In genomic region chr4:37389967-37390580, GRCh38 we compare ENCODE assay signal across 9 cellular contexts.
DNase-seq lines count a peak whose midpoint lies in the region; ATAC-seq, FAIRE-seq and TF ChIP-seq lines count a peak whose summit lies in the region.
"Had no signal": no experiment of that assay in that cellular context is flagged by ENCODE, and none has a peak within 500 bp of the region (broad histone marks: within the 10 kb centered on the region; RNA-seq: fewer than 3 reads in every experiment).

No MANE protein-coding gene starts in this region.

- peaks cover 0 to 1% (median 0%) of the 10 kb centered on the region in 5 donors for H3K36me3 Mint-ChIP-seq in naive thymus-derived CD4-positive, alpha-beta T cell
- H3K36me3 Mint-ChIP-seq: memory B cell had no signal

- H3K4me3 ChIP-seq in heart left ventricle: no peak overlapping the region
- H3K4me3 ChIP-seq in right cardiac atrium (ENCODE audit: low read length): no peak overlapping the region
- peak overlapping the region in 22 of 59 donors; percentile 3 to 47 (median 23) for H3K4me3 ChIP-seq in dorsolateral prefrontal cortex
- H3K4me3 ChIP-seq in naive thymus-derived CD4-positive, alpha-beta T cell (ENCODE audit: low read length): no peak overlapping the region

- peak; percentile 66 to 82 (median 74) for TF ChIP-seq CTCF in heart left ventricle (IDR thresholded peaks at IDR 0.05)
- peak; percentile 70 to 98 (median 83) for TF ChIP-seq CTCF in dorsolateral prefrontal cortex (IDR thresholded peaks at IDR 0.05 in 54 of 56, conservative IDR thresholded peaks at IDR 0.05 in 2 of 56; ENCODE audit: low read depth in 1 of 56, partially characterized antibody in 56 of 56)

- H3K27ac ChIP-seq in heart left ventricle (no peak overlapping the region), right cardiac atrium (ENCODE audit: low read length) (no peak overlapping the region), dorsolateral prefrontal cortex (no peak overlapping the region)
- no peak overlapping the region for H3K27ac ChIP-seq in naive thymus-derived CD4-positive, alpha-beta T cell (ENCODE audit: low read depth, low read length)

- peaks cover 0 to 28% (median 3%) of the 10 kb centered on the region in 12 donors for H3K4me1 ChIP-seq in heart left ventricle
- H3K4me1 ChIP-seq in right cardiac atrium (ENCODE audit: control insufficient read depth, insufficient read depth, low read length): peaks cover 3% of the 10 kb centered on the region
- H3K4me1 ChIP-seq in naive thymus-derived CD4-positive, alpha-beta T cell (ENCODE audit: control insufficient read depth in 2 of 2, insufficient read depth in 2 of 2, low read length in 2 of 2): no peaks in the 10 kb centered on the region

- H3K4me3 Mint-ChIP-seq in naive thymus-derived CD4-positive, alpha-beta T cell: no peak overlapping the region
- H3K4me3 Mint-ChIP-seq: memory B cell had no signal

- FAIRE-seq in RCC 7860 (lab: Jason Lieb, UNC) (peak; percentile 82), GM12891 (lab: Jason Lieb, UNC) (no peak)

- H3K27me3 ChIP-seq in heart left ventricle (peaks cover 0 to 7% (median 0%) of the 10 kb centered on the region in 9 donors), right cardiac atrium (ENCODE audit: control insufficient read depth, insufficient read depth) (no peaks in the 10 kb centered on the region), dorsolateral prefrontal cortex (no peaks in the 10 kb centered on the region)
- no peaks in the 10 kb centered on the region for H3K27me3 ChIP-seq in naive thymus-derived CD4-positive, alpha-beta T cell (ENCODE audit: control insufficient read depth in 2 of 2, insufficient read depth in 2 of 2, low read length in 2 of 2)

- ATAC-seq in heart left ventricle (no peak), right cardiac atrium (no peak), GM21619 (IDR thresholded peaks at IDR 0.05; ENCODE audit: unreplicated experiment) (peak; percentile 56)
- peak; percentile 68 for ATAC-seq in naive thymus-derived CD4-positive, alpha-beta T cell

- no peak for DNase-seq in heart left ventricle
- DNase-seq in right cardiac atrium: no peak
- DNase-seq in HuH-7 (ENCODE audit: low spot score): peak; percentile 9
- DNase-seq in RCC 7860 (ENCODE audit: low spot score): peak; percentile 46
- DNase-seq in dorsolateral prefrontal cortex: no peak
- DNase-seq in naive thymus-derived CD4-positive, alpha-beta T cell: peak in 6 of 9 donors; percentile 14 to 33 (median 23)
- DNase-seq in GM12891 (ENCODE audit: insufficient read length, low spot score): no peak

- WGBS in heart left ventricle, 4 donors: 35 to 49% (median 43%) methylated on average over 7 of the region's 7 CpGs
- 37% methylated on average over 7 of the region's 7 CpGs for WGBS in right cardiac atrium

- no peaks in the 10 kb centered on the region for H3K36me3 ChIP-seq in heart left ventricle
- no peaks in the 10 kb centered on the region for H3K36me3 ChIP-seq in naive thymus-derived CD4-positive, alpha-beta T cell (ENCODE audit: control insufficient read depth in 2 of 3, insufficient read depth in 3 of 3, low read length in 3 of 3)

- no peak overlapping the region for H3K27ac Mint-ChIP-seq in naive thymus-derived CD4-positive, alpha-beta T cell
- H3K27ac Mint-ChIP-seq: memory B cell had no signal

- CTCF ChIA-PET in naive thymus-derived CD4-positive, alpha-beta T cell (lab: Charles Lee): interaction anchor here (0.6 kb wide), 1 partner anchor 635 kb away, joined by 3 read pairs; no protein-coding TSS in a partner anchor

- intact Hi-C loops in heart left ventricle (cut with DNase I): loop anchor here in 6 of 10 donors (5.0 to 10.0 kb wide), 3 partner anchors 975 to 1038 kb away; no protein-coding TSS in a partner anchor
- intact Hi-C loops in right cardiac atrium (cut with DNase I): loop anchor here in 2 of 4 donors (5.0 to 10.0 kb wide), 2 partner anchors 1035 to 1038 kb away; no protein-coding TSS in a partner anchor
- intact Hi-C loops in dorsolateral prefrontal cortex (cut with DNase I): loop anchor here (5.0 to 10.0 kb wide), 4 partner anchors 145 to 1035 kb away; partner anchors contain the start of gene NWD2 (in 1 of the 2)
- intact Hi-C loops in naive thymus-derived CD4-positive, alpha-beta T cell (cut with micrococcal nuclease): loop anchor here (1.0 to 5.0 kb wide), 4 partner anchors 975 to 1039 kb away; no protein-coding TSS in a partner anchor

- H3K4me1 Mint-ChIP-seq in naive thymus-derived CD4-positive, alpha-beta T cell: peaks cover 0 to 7% (median 0%) of the 10 kb centered on the region in 7 donors
- H3K4me1 Mint-ChIP-seq: memory B cell had no signal

- H3K9me3 Mint-ChIP-seq in naive thymus-derived CD4-positive, alpha-beta T cell: no peaks in the 10 kb centered on the region
- H3K9me3 Mint-ChIP-seq: memory B cell had no signal

- no peak for TF ChIP-seq POLR2A in heart left ventricle (IDR thresholded peaks at IDR 0.05)
- TF ChIP-seq POLR2A in GM12891 (IDR thresholded peaks at IDR 0.05; ENCODE audit: low read depth, low read length): no peak

- peaks cover 0 to 10% (median 7%) of the 10 kb centered on the region in 5 donors for H3K27me3 Mint-ChIP-seq in naive thymus-derived CD4-positive, alpha-beta T cell

- POLR2A ChIA-PET in naive thymus-derived CD4-positive, alpha-beta T cell (lab: Charles Lee): no interaction called here

- H3K9me3 ChIP-seq in heart left ventricle (no peaks in the 10 kb centered on the region), right cardiac atrium (ENCODE audit: control insufficient read depth, low read length) (no peaks in the 10 kb centered on the region)
- no peaks in the 10 kb centered on the region for H3K9me3 ChIP-seq in naive thymus-derived CD4-positive, alpha-beta T cell (ENCODE audit: control insufficient read depth in 2 of 3, low read length in 3 of 3)

TF ChIP-seq in GM12891, 5 proteins besides CTCF, POLR2A, EP300 and RAD21:
- TF ChIP-seq PAX5 (IDR thresholded peaks at IDR 0.05; ENCODE audit: insufficient read depth, low read length, severe bottlenecking) (no peak), POU2F2 (IDR thresholded peaks at IDR 0.05; ENCODE audit: low read depth, low read length) (no peak), TAF1 (IDR thresholded peaks at IDR 0.05; ENCODE audit: low read depth, low read length) (no peak), SPI1 (IDR thresholded peaks at IDR 0.05; ENCODE audit: low read depth, low read length) (no peak), POLR2AphosphoS5 (IDR thresholded peaks at IDR 0.05; ENCODE audit: low read depth, low read length) (no peak)

Comparison
In these comparisons a context has a peak if more than half of its experiments do, and no peak if none do; other contexts are left out.
1. ATAC-seq: peak in GM21619 (single experiment) and naive thymus-derived CD4-positive, alpha-beta T cell (single experiment); none in heart left ventricle (0 of 4) and right cardiac atrium (0 of 2).
2. DNase-seq: peak in HuH-7 (single experiment), RCC 7860 (single experiment) and naive thymus-derived CD4-positive, alpha-beta T cell (6 of 9); none in heart left ventricle (0 of 5), right cardiac atrium (0 of 3), dorsolateral prefrontal cortex (0 of 10) and GM12891 (single experiment).